ENCODE assay signal across 17 cellular contexts in genomic region chr6:48928937-48929336, GRCh38.
A peak's percentile ranks its signal among the peaks of the same experiment; 100 is the strongest.
DNase-seq lines count a peak whose midpoint lies in the region; ATAC-seq and TF ChIP-seq lines count a peak whose summit lies in the region.
"Had no signal": no experiment of that assay in that cellular context is flagged by ENCODE, and none has a peak within 500 bp of the region (broad histone marks: within the 10 kb centered on the region; RNA-seq: fewer than 3 reads in every experiment).

No MANE protein-coding gene starts in this region.

- no peak overlapping the region for H3K18ac ChIP-seq in H9 (ENCODE audit: insufficient read length, low read depth, low read length)
- H3K18ac ChIP-seq in mesendoderm (ENCODE audit: low read length), result no peak overlapping the region

- 0 out of 2 replicates have a peak, but pooled peaks have one; percentile 4 for TF ChIP-seq CTCF in BE2C (IDR thresholded peaks at IDR 0.05; ENCODE audit: low read depth, low read length)
- TF ChIP-seq CTCF in H9 (conservative IDR thresholded peaks at IDR 0.05), result peak; percentile 55
- TF ChIP-seq CTCF in cardiac fibroblast (IDR thresholded peaks at IDR 0.05; ENCODE audit: low read depth, low read length), result peak; percentile 17

- H2BK120ac ChIP-seq in H9 (ENCODE audit: low read depth, low read length, poor library complexity, severe bottlenecking), result no peak overlapping the region
- no peak overlapping the region for H2BK120ac ChIP-seq in mesendoderm (ENCODE audit: low read depth, low read length)

- no CpG with 5 or more reads among the region's 2 CpGs for WGBS in H9 (ENCODE audit: extremely low coverage, insufficient read length, low lambda C conversion rate)
- no CpG with 5 or more reads among the region's 2 CpGs for WGBS in mesendoderm (ENCODE audit: extremely low coverage, insufficient coverage, low lambda C conversion rate)

- no peaks in the 10 kb centered on the region for H3K23me2 ChIP-seq in H9 (ENCODE audit: insufficient read length, low read depth, low read length, poor library complexity, severe bottlenecking)

- H3K4ac ChIP-seq in H9 (ENCODE audit: low read depth, low read length) (no peak overlapping the region), mesendoderm (ENCODE audit: low read depth, low read length) (no peak overlapping the region)

- H3K79me1 ChIP-seq in H9 (ENCODE audit: insufficient read depth, low read depth, low read length, poor library complexity, severe bottlenecking) (no peaks in the 10 kb centered on the region), mesendoderm (ENCODE audit: low read length) (no peaks in the 10 kb centered on the region)

- no peaks in the 10 kb centered on the region for H3K4me1 ChIP-seq in BE2C
- H3K4me1 ChIP-seq in H9 (ENCODE audit: insufficient read depth, low read length), result no peaks in the 10 kb centered on the region
- H3K4me1 ChIP-seq in mesendoderm (ENCODE audit: control insufficient read depth, low read depth, low read length), result no peaks in the 10 kb centered on the region
- H3K4me1 ChIP-seq: BLaER1 treated with 17β-estradiol and CSF1 and Interleukin-3, amounts not matched to agents 10 nM and 100 nM had no signal

- H3K27ac ChIP-seq in H9 (ENCODE audit: insufficient read length, low read depth, low read length) (no peak overlapping the region), mesendoderm (ENCODE audit: low read depth, low read length) (no peak overlapping the region)
- H3K27ac ChIP-seq: BLaER1 treated with 17β-estradiol and CSF1 and Interleukin-3, amounts not matched to agents 10 nM and 100 nM; HL-60 had no signal

- H3K9me3 Mint-ChIP-seq in H9, result peaks cover 6 to 15% of the 10 kb centered on the region in 2 experiments; a peak in 3 of 5 replicates

- no peak overlapping the region for H4K91ac ChIP-seq in H9 (ENCODE audit: insufficient read length, low read depth, low read length)

- H3K56ac ChIP-seq in H9 (ENCODE audit: insufficient read length, low read depth, low read length) (no peak overlapping the region), mesendoderm (ENCODE audit: low read length) (no peak overlapping the region)

- peaks cover 0 to 16% (median 0%) of the 10 kb centered on the region in 3 experiments; a peak in 2 of 7 replicates for H3K36me3 Mint-ChIP-seq in H9 (ENCODE audit: insufficient read depth in 1 of 3, low read depth in 3 of 3)

- H3K27ac Mint-ChIP-seq in H9, result no peak overlapping the region

- no peak overlapping the region for H2AK5ac ChIP-seq in H9 (ENCODE audit: insufficient read length, low read length)
- no peak overlapping the region for H2AK5ac ChIP-seq in mesendoderm (ENCODE audit: low read length)

- H2BK15ac ChIP-seq in H9 (ENCODE audit: low read depth, low read length) (no peak overlapping the region), mesendoderm (replicated peaks; ENCODE audit: low read depth) (no peak overlapping the region)

- no peak overlapping the region for H3K14ac ChIP-seq in H9 (ENCODE audit: insufficient read depth, low read length)

- peaks cover 0 to 9% of the 10 kb centered on the region in 2 experiments; a peak in 2 of 4 replicates for H3K4me1 Mint-ChIP-seq in H9

- no peaks in the 10 kb centered on the region for H3K27me3 Mint-ChIP-seq in H9 (ENCODE audit: low read depth)

- H3T11ph ChIP-seq in H9 (ENCODE audit: low read length), result no peak overlapping the region

- H3K4me2 ChIP-seq in H9 (ENCODE audit: insufficient read depth, insufficient read length, low read length) (no peak overlapping the region), mesendoderm (ENCODE audit: low read length) (no peak overlapping the region)
- H3K4me2 ChIP-seq: BLaER1 treated with 17β-estradiol and CSF1 and Interleukin-3, amounts not matched to agents 10 nM and 100 nM had no signal

- ATAC-seq in HG02798 (IDR thresholded peaks at IDR 0.05; ENCODE audit: poor library complexity, unreplicated experiment), result no peak

- no peak overlapping the region for H4K8ac ChIP-seq in H9 (replicated peaks; ENCODE audit: insufficient read length, low read depth, low read length)
- no peak overlapping the region for H4K8ac ChIP-seq in mesendoderm (ENCODE audit: low read depth, low read length)

- no peak for DNase-seq in BE2C
- DNase-seq in H9, result no peak
- DNase-seq in cardiac fibroblast (ENCODE audit: low read depth in 2 of 2), result peak in 1 of 2 donors; percentile 8
- peak; percentile 25 for DNase-seq in mesendoderm
- DNase-seq in A172 (ENCODE audit: low spot score), result no peak
- no peak for DNase-seq in stimulated activated CD4-positive, alpha-beta T cell treated with anti-CD3 and anti-CD28 coated beads, Interleukin-4, amount 100 ng/mL, for 4 hours
- DNase-seq: EL, KG1, NCI-H1092, NCI-H1694 treated with DMSO at 0.1 percent for 48 hours, NCI-H446, NCI-H774, SIG-M5, SW 1271 had no signal

- no peak overlapping the region for H2BK20ac ChIP-seq in H9 (ENCODE audit: low read depth, low read length, poor library complexity, severe bottlenecking)

- no peak overlapping the region for H2AFZ ChIP-seq in H9 (ENCODE audit: low read length)

- no peak overlapping the region for H3K23ac ChIP-seq in H9 (ENCODE audit: insufficient read length, low read depth, low read length)
- H3K23ac ChIP-seq in mesendoderm (ENCODE audit: low read length), result no peak overlapping the region

- H3K4me3 ChIP-seq in BE2C (ENCODE audit: low read depth, low read length), result no peak overlapping the region
- no peak overlapping the region for H3K4me3 ChIP-seq in cardiac fibroblast (replicated peaks in 1 of 2; ENCODE audit: low read depth in 2 of 2, low read length in 2 of 2)
- no peak overlapping the region for H3K4me3 ChIP-seq in mesendoderm (ENCODE audit: low read length)
- H3K4me3 ChIP-seq: BLaER1 treated with 17β-estradiol and CSF1 and Interleukin-3, amounts not matched to agents 10 nM and 100 nM had no signal

- H3K9me3 ChIP-seq in BE2C, result no peaks in the 10 kb centered on the region
- no peaks in the 10 kb centered on the region for H3K9me3 ChIP-seq in H9 (ENCODE audit: control insufficient read depth, low read depth, low read length)
- H3K9me3 ChIP-seq: BLaER1 treated with 17β-estradiol and CSF1 and Interleukin-3, amounts not matched to agents 10 nM and 100 nM had no signal

- H2BK5ac ChIP-seq in H9 (ENCODE audit: insufficient read length, low read length) (no peak overlapping the region), mesendoderm (ENCODE audit: low read length) (no peak overlapping the region)

- H4K20me1 ChIP-seq in H9 (ENCODE audit: control insufficient read depth, insufficient read depth, insufficient read length), result no peaks in the 10 kb centered on the region
- H4K20me1 ChIP-seq: BLaER1 treated with 17β-estradiol and CSF1 and Interleukin-3, amounts not matched to agents 10 nM and 100 nM had no signal

- H3K9ac ChIP-seq in H9 (ENCODE audit: extremely low read depth, insufficient read length, low read length) (no peak overlapping the region), mesendoderm (ENCODE audit: low read length) (no peak overlapping the region)
- H3K9ac ChIP-seq: BLaER1 treated with 17β-estradiol and CSF1 and Interleukin-3, amounts not matched to agents 10 nM and 100 nM had no signal

- H2BK12ac ChIP-seq in H9 (ENCODE audit: insufficient read length, low read depth, low read length), result no peak overlapping the region

- H3K79me2 ChIP-seq in H9 (ENCODE audit: insufficient read depth, low read length) (no peaks in the 10 kb centered on the region), mesendoderm (ENCODE audit: control insufficient read depth, insufficient read depth, low read length) (no peaks in the 10 kb centered on the region)

- no peaks in the 10 kb centered on the region for H3K36me3 ChIP-seq in BE2C
- H3K36me3 ChIP-seq in mesendoderm (ENCODE audit: control insufficient read depth, insufficient read depth, low read length), result no peaks in the 10 kb centered on the region
- H3K36me3 ChIP-seq: BLaER1 treated with 17β-estradiol and CSF1 and Interleukin-3, amounts not matched to agents 10 nM and 100 nM had no signal

- no peak overlapping the region for H3K4me3 Mint-ChIP-seq in H9

- H3K27me3 ChIP-seq in BE2C, result no peaks in the 10 kb centered on the region
- H3K27me3 ChIP-seq in H9 (ENCODE audit: insufficient read depth, low read length), result no peaks in the 10 kb centered on the region
- H3K27me3 ChIP-seq in mesendoderm (ENCODE audit: insufficient read depth, low read length, poor library complexity), result no peaks in the 10 kb centered on the region
- H3K27me3 ChIP-seq: BLaER1 treated with 17β-estradiol and CSF1 and Interleukin-3, amounts not matched to agents 10 nM and 100 nM had no signal

- H4K5ac ChIP-seq in H9 (ENCODE audit: insufficient read length, low read depth, low read length) (no peak overlapping the region), mesendoderm (ENCODE audit: low read length) (no peak overlapping the region)

Comparison
In these comparisons a context has a peak if more than half of its experiments do, and no peak if none do; other contexts are left out.
1. CTCF ChIP-seq: peak in every context shown above with its lines; median percentile 55 in H9; 17 in cardiac fibroblast; 4 in BE2C.